26 cellular contexts compared by ENCODE assay signal in genomic region chr2:101040761-101041160, GRCh38. TPM values are rescaled to one million over a fixed set of nuclear protein-coding genes. Genes with fewer than 3 reads are reported as not detected.
DNase-seq lines count a peak whose midpoint lies in the region; ATAC-seq and TF ChIP-seq lines count a peak whose summit lies in the region.
"Had no signal": no experiment of that assay in that cellular context is flagged by ENCODE, and none has a peak within 500 bp of the region (broad histone marks: within the 10 kb centered on the region; RNA-seq: fewer than 3 reads in every experiment).

No MANE protein-coding gene starts in this region.

- TF ChIP-seq CTCF in CD14-positive monocyte (IDR thresholded peaks at IDR 0.05): no peak
- TF ChIP-seq CTCF in RWPE1 (conservative IDR thresholded peaks at IDR 0.05; ENCODE audit: low read depth): no peak
- no peak for TF ChIP-seq CTCF in osteoblast (IDR thresholded peaks at IDR 0.05; ENCODE audit: extremely low read depth, low read depth, low read length)

- CTCF ChIA-PET in RWPE1 (lab: Yijun Ruan, JAX): no interaction called here

- H3K4me1 ChIP-seq in osteoblast (ENCODE audit: insufficient read depth, low read length): no peaks in the 10 kb centered on the region
- H3K4me1 ChIP-seq: ascending aorta, Caco-2, colonic mucosa had no signal

- peaks cover 0 to 2% (median 0%) of the 10 kb centered on the region in 7 donors for H3K9me3 Mint-ChIP-seq in CD14-positive monocyte
- H3K9me3 Mint-ChIP-seq: activated T-helper 2 cell treated with anti-CD3 and anti-CD28 coated beads, Interferon-gamma antibody, Interleukin-2, Interleukin-4, amounts not matched to agents 10 μg/mL and 5 μg/mL and 100 μg/mL, durations not matched to agents 14 hours and 24 hours and 36 hours; naive thymus-derived CD4-positive, alpha-beta T cell had no signal

- peak overlapping the region; percentile 19; the same call in 1 of the 2 replicates for H3K27ac ChIP-seq in RWPE1
- H3K27ac ChIP-seq in osteoblast (ENCODE audit: low read depth, low read length): no peak overlapping the region
- H3K27ac ChIP-seq: ascending aorta, C4-2B, colonic mucosa, WERI-Rb-1 had no signal

- H3K9me3 ChIP-seq in osteoblast (ENCODE audit: low read depth, low read length): no peaks in the 10 kb centered on the region
- H3K9me3 ChIP-seq: ascending aorta, Caco-2, colonic mucosa, upper lobe of left lung had no signal

- peak overlapping the region in 1 of 2 donors; percentile 22 for H3K4me3 Mint-ChIP-seq in CD14-positive monocyte
- H3K4me3 Mint-ChIP-seq: activated naive CD8-positive, alpha-beta T cell; naive thymus-derived CD4-positive, alpha-beta T cell had no signal

- no peaks in the 10 kb centered on the region for H3K36me3 ChIP-seq in osteoblast (ENCODE audit: insufficient read depth, low read length)
- H3K36me3 ChIP-seq: colonic mucosa had no signal

- H3K79me2 ChIP-seq in osteoblast (ENCODE audit: insufficient read depth, low read length): no peaks in the 10 kb centered on the region

- no peak overlapping the region for H3K4me3 ChIP-seq in osteoblast (ENCODE audit: insufficient read depth, low read length)
- H3K4me3 ChIP-seq: ascending aorta, colonic mucosa, upper lobe of left lung had no signal

- POLR2A ChIA-PET in RWPE1 (lab: Yijun Ruan, JAX; ENCODE audit: low non-redundant PET): no interaction called here

- H3K27ac Mint-ChIP-seq in CD14-positive monocyte: peak overlapping the region; percentile 50 to 89 (median 82)
- H3K27ac Mint-ChIP-seq: activated naive CD8-positive, alpha-beta T cell; activated T-helper 2 cell treated with anti-CD3 and anti-CD28 coated beads, Interferon-gamma antibody, Interleukin-2, Interleukin-4, amounts not matched to agents 10 μg/mL and 5 μg/mL and 100 μg/mL, durations not matched to agents 14 hours and 24 hours and 36 hours; naive thymus-derived CD4-positive, alpha-beta T cell had no signal

- ATAC-seq in HG03159 (IDR thresholded peaks at IDR 0.05; ENCODE audit: unreplicated experiment): no peak

- H2AFZ ChIP-seq in osteoblast (ENCODE audit: low read length): no peak overlapping the region

- intact Hi-C loops in CD14-positive monocyte (cut with micrococcal nuclease): no loop called here

- H3K36me3 Mint-ChIP-seq in CD14-positive monocyte: peaks cover 40 to 47% of the 10 kb centered on the region in 2 donors
- H3K36me3 Mint-ChIP-seq: activated naive CD8-positive, alpha-beta T cell had no signal

- no peaks in the 10 kb centered on the region for H3K27me3 Mint-ChIP-seq in CD14-positive monocyte (ENCODE audit: low read depth in 3 of 3)
- H3K27me3 Mint-ChIP-seq: activated naive CD8-positive, alpha-beta T cell; naive thymus-derived CD4-positive, alpha-beta T cell had no signal

- no peaks in the 10 kb centered on the region for H4K20me1 ChIP-seq in osteoblast (ENCODE audit: insufficient read depth, low read length)

- DNase-seq in CD14-positive monocyte (ENCODE audit: low spot score) (no peak), RWPE1 (ENCODE audit: low spot score) (no peak), fibroblast of peridontal ligament (ENCODE audit: extremely low read depth) (peak; percentile 22), osteoblast (ENCODE audit: insufficient read length, low spot score, missing footprints) (peak; percentile 50), NCI-H2107 treated with DMSO at 0.1 percent for 48 hours (lab: John Stamatoyannopoulos, UW; ENCODE audit: unreplicated experiment) (no peak), inferior parietal cortex (ENCODE audit: extremely low spot score) (no peak)
- DNase-seq: activated CD4-positive, alpha-beta T cell treated with anti-CD3 and anti-CD28 coated beads for 4 hours; Caco-2; colonic mucosa; DMS79 treated with DMSO at 0.1 percent for 48 hours; effector CD4-positive, alpha-beta T cell; GDM1; Karpas-422; naive thymus-derived CD4-positive, alpha-beta T cell; NCI-H1436 treated with DMSO at 0.1 percent for 48 hours; NCI-H345; NCI-H774; stimulated activated naive CD4-positive, alpha-beta T cell; T1000; upper lobe of left lung; WERI-Rb-1 had no signal

- peaks cover 66% of the 10 kb centered on the region for H3K4me1 Mint-ChIP-seq in CD14-positive monocyte

- H3K4me2 ChIP-seq in osteoblast (ENCODE audit: insufficient read depth, low read length): no peak overlapping the region

- peaks cover 7% of the 10 kb centered on the region for H3K27me3 ChIP-seq in osteoblast (ENCODE audit: insufficient read depth, low read length)
- H3K27me3 ChIP-seq: ascending aorta, colonic mucosa, upper lobe of left lung had no signal

RNA-seq across cellular contexts. Expression of gene RPL31, which starts 38.7 kb away (rescaled TPM):
- 1,000 to 10,000 TPM; 1,998 to 2,299 TPM for polyA plus RNA-seq in CD14-positive monocyte
- total RNA-seq in osteoblast: 760 and 907 TPM in 2 replicates

Comparison
In these comparisons a context has a peak if more than half of its experiments do, and no peak if none do; other contexts are left out.
1. DNase-seq: peak in fibroblast of peridontal ligament (single experiment) and osteoblast (single experiment); none in CD14-positive monocyte (single experiment), RWPE1 (single experiment), NCI-H2107 treated with DMSO at 0.1 percent for 48 hours (single experiment) and inferior parietal cortex (single experiment).